Comparison of ENCODE assay signal across 21 cellular contexts in genomic region chrX:42220722-42221121, GRCh38.
"Had no signal": no experiment of that assay in that cellular context is flagged by ENCODE, and none has a peak within 500 bp of the region (broad histone marks: within the 10 kb centered on the region; RNA-seq: fewer than 3 reads in every experiment).

No MANE protein-coding gene starts in this region.

- DNase-seq: Karpas-422, MM.1S, NCI-H1048, NCI-H1092 treated with DMSO at 0.1 percent for 48 hours, NCI-H1436, NCI-H1694, NCI-H187 treated with DMSO at 0.1 percent for 48 hours, NCI-H446, NCI-H524 treated with DMSO at 0.1 percent for 48 hours, NCI-H774, PC-9, SHP77, SIG-M5, SJCRH30, T-cell had no signal

- H3K4me1 Mint-ChIP-seq: T-cell had no signal

- H3K4me3 Mint-ChIP-seq: T-cell had no signal

- H2AFZ ChIP-seq: PC-9 had no signal

- H3K36me3 ChIP-seq: SJCRH30 had no signal

- ATAC-seq: Panc1, Right ventricle myocardium inferior, SK-N-SH treated with all-trans-retinoic acid at 6 μM for 48 hours, T-cell had no signal

- H3K36me3 Mint-ChIP-seq: T-cell had no signal

- H3K27me3 ChIP-seq: SJCRH30 had no signal

- H3K4me2 ChIP-seq: PC-9 had no signal

- FAIRE-seq: RCC 7860 had no signal

- H3K27ac Mint-ChIP-seq: T-cell had no signal

- H3K27ac ChIP-seq: PC-9, RWPE1, SK-N-MC had no signal

- H3K4me3 ChIP-seq: PC-9, SJCRH30, SK-N-MC had no signal

- H3K9me3 ChIP-seq: SJCRH30 had no signal
